25 cellular contexts compared by ENCODE assay signal in the genomic region with DNA sequence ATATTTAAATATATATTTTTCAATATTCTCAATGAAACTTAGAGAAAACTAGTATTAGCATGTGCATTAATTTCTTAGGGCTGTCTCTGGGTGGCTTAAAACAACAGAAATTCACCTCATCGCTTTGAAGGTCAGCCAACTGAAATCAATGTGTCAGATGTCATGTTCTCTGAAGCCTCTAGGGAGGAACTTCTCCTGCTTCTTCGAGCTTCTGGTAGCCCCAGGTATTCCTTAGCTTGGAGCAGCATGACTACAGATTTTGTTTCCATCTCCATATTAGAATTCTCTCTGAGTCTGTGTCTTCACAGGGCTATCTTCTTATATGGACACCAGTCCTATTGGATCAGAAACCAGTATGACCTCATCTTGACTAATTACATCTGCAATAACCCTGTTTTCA.
"Had no signal": no experiment of that assay in that cellular context is flagged by ENCODE, and none has a peak within 500 bp of the region (broad histone marks: within the 10 kb centered on the region; RNA-seq: fewer than 3 reads in every experiment).

No MANE protein-coding gene starts in this region.

- H3K4me3 Mint-ChIP-seq: activated CD4-positive, alpha-beta memory T cell treated with anti-CD3 and anti-CD28 coated beads, Interleukin-2, amount 10 ng/mL, durations not matched to agents 7 days and 5 days; activated CD4-positive, alpha-beta T cell treated with anti-CD3 and anti-CD28 coated beads for 36 hours; activated naive CD4-positive, alpha-beta T cell treated with anti-CD3 and anti-CD28 coated beads for 36 hours; activated naive CD8-positive, alpha-beta T cell; activated T-helper 17 cell treated with anti-CD3 and anti-CD28 coated beads, Interleukin-2, amount 50 U/mL, for 72 hours; brain; central memory CD8-positive, alpha-beta T cell had no signal

- ATAC-seq: activated CD4-positive, alpha-beta T cell treated with anti-CD3 and anti-CD28 coated beads for 36 hours; activated T-helper 17 cell treated with anti-CD3 and anti-CD28 coated beads, Interleukin-2, amount 50 U/mL, for 72 hours; K562; Right ventricle myocardium inferior had no signal

- H3K36me3 Mint-ChIP-seq: activated naive CD8-positive, alpha-beta T cell had no signal

- H3K27me3 Mint-ChIP-seq: activated CD4-positive, alpha-beta memory T cell treated with anti-CD3 and anti-CD28 coated beads, Interleukin-2, amount 10 ng/mL, durations not matched to agents 7 days and 5 days; activated CD4-positive, alpha-beta T cell treated with anti-CD3 and anti-CD28 coated beads for 36 hours; activated naive CD8-positive, alpha-beta T cell; activated T-helper 17 cell treated with anti-CD3 and anti-CD28 coated beads, Interleukin-2, amount 50 U/mL, for 72 hours; central memory CD8-positive, alpha-beta T cell had no signal

- DNase-seq: activated CD4-positive, alpha-beta memory T cell treated with anti-CD3 and anti-CD28 coated beads, Interleukin-2, amount 10 ng/mL, durations not matched to agents 7 days and 5 days; activated CD4-positive, alpha-beta T cell treated with anti-CD3 and anti-CD28 coated beads for 36 hours; activated CD4-positive, alpha-beta T cell treated with anti-CD3 and anti-CD28 coated beads, Interleukin-2, amount 50 U/mL, for 1 hour; activated gamma-delta T cell; activated naive CD4-positive, alpha-beta T cell treated with anti-CD3 and anti-CD28 coated beads for 36 hours; activated T-cell treated with anti-CD3 and anti-CD28 coated beads for 4 hours; activated T-cell treated with anti-CD3 and anti-CD28 coated beads, Interleukin-2, amount 50 U/mL, for 48 hours; amygdala; Karpas-422; NCI-H1048; NCI-H1417; NCI-H1930; NCI-H446; NCI-H524; NCI-H774; RPMI8226; T-helper 1 cell had no signal

- H3K27ac Mint-ChIP-seq: activated CD4-positive, alpha-beta memory T cell treated with anti-CD3 and anti-CD28 coated beads, Interleukin-2, amount 10 ng/mL, durations not matched to agents 7 days and 5 days; activated CD4-positive, alpha-beta T cell treated with anti-CD3 and anti-CD28 coated beads for 36 hours; activated naive CD4-positive, alpha-beta T cell treated with anti-CD3 and anti-CD28 coated beads for 36 hours; activated naive CD8-positive, alpha-beta T cell; activated T-helper 17 cell treated with anti-CD3 and anti-CD28 coated beads, Interleukin-2, amount 50 U/mL, for 72 hours; brain had no signal

- H3K4me1 Mint-ChIP-seq: activated CD4-positive, alpha-beta memory T cell treated with anti-CD3 and anti-CD28 coated beads, Interleukin-2, amount 10 ng/mL, durations not matched to agents 7 days and 5 days; activated CD4-positive, alpha-beta T cell treated with anti-CD3 and anti-CD28 coated beads for 36 hours; activated T-helper 17 cell treated with anti-CD3 and anti-CD28 coated beads, Interleukin-2, amount 50 U/mL, for 72 hours; central memory CD8-positive, alpha-beta T cell had no signal

- H3K4me3 ChIP-seq: K562, SK-N-MC had no signal

- H3K27ac ChIP-seq: SK-N-MC, VCaP had no signal
